8 cellular contexts compared by ENCODE assay signal in genomic region chr17:41329279-41329925, GRCh38. TPM values are rescaled to one million over a fixed set of nuclear protein-coding genes. Genes with fewer than 3 reads are reported as not detected.
A peak's percentile ranks its signal among the peaks of the same experiment; 100 is the strongest.
DNase-seq lines count a peak whose midpoint lies in the region; ATAC-seq, FAIRE-seq and TF ChIP-seq lines count a peak whose summit lies in the region.

No MANE protein-coding gene starts in this region.

- no peaks in the 10 kb centered on the region for H3K4me1 ChIP-seq in breast epithelium

- no peak overlapping the region for H3K27ac ChIP-seq in breast epithelium

- peak in 2 of 3 donors; percentile 52 to 54 for TF ChIP-seq CTCF in breast epithelium (IDR thresholded peaks at IDR 0.05)

- intact Hi-C loops in breast epithelium (cut with DNase I; ENCODE audit: low total_unique reads): no loop called here

- no peaks in the 10 kb centered on the region for H3K9me3 ChIP-seq in breast epithelium

- no peak overlapping the region for H3K4me3 ChIP-seq in breast epithelium

- ATAC-seq in left lobe of liver (peak; percentile 79), GM19467 (IDR thresholded peaks at IDR 0.05; ENCODE audit: unreplicated experiment) (no peak)

- H3K36me3 ChIP-seq in breast epithelium: no peaks in the 10 kb centered on the region

- no peak for FAIRE-seq in GM12891 (lab: Jason Lieb, UNC)

- TF ChIP-seq POLR2A in GM12891 (IDR thresholded peaks at IDR 0.05; ENCODE audit: low read depth, low read length): no peak
- TF ChIP-seq POLR2A in breast epithelium (IDR thresholded peaks at IDR 0.05): no peak

- no peaks in the 10 kb centered on the region for H3K27me3 ChIP-seq in breast epithelium

- DNase-seq in AML-193 (lab: John Stamatoyannopoulos, UW) (peak; percentile 52 to 60), GM12891 (ENCODE audit: insufficient read length, low spot score) (peak; percentile 28), NCI-H748 treated with DMSO at 0.1 percent for 48 hours (lab: John Stamatoyannopoulos, UW) (peak; percentile 40), breast epithelium (ENCODE audit: low spot score in 2 of 2) (no peak), left lobe of liver (ENCODE audit: low spot score) (no peak)
- no peak for DNase-seq in effector CD4-positive, alpha-beta T cell
- DNase-seq in stimulated activated CD4-positive, alpha-beta T cell treated with anti-CD3 and anti-CD28 coated beads, Interleukin-4, amount 100 ng/mL, for 4 hours: no peak

TF ChIP-seq in GM12891, 5 proteins besides CTCF, POLR2A, EP300 and RAD21:
- TF ChIP-seq SPI1 (IDR thresholded peaks at IDR 0.05; ENCODE audit: low read depth, low read length) (no peak), TAF1 (IDR thresholded peaks at IDR 0.05; ENCODE audit: low read depth, low read length) (no peak), PAX5 (IDR thresholded peaks at IDR 0.05; ENCODE audit: insufficient read depth, low read length, severe bottlenecking) (no peak), POLR2AphosphoS5 (IDR thresholded peaks at IDR 0.05; ENCODE audit: low read depth, low read length) (no peak)

RNA-seq across cellular contexts. Expression of gene KRTAP17-1, which starts 13.9 kb away (rescaled TPM):
- polyA plus RNA-seq in GM12891 (2012; ENCODE audit: low read depth, missing spikeins): not detected
- total RNA-seq in breast epithelium (not detected), left lobe of liver (not detected)

RNA-seq across cellular contexts. Expression of gene KRTAP16-1, which starts 20.3 kb away (rescaled TPM):
- not detected for polyA plus RNA-seq in GM12891 (2012; ENCODE audit: low read depth, missing spikeins)
- total RNA-seq in breast epithelium: not detected
- total RNA-seq in left lobe of liver: not detected

RNA-seq across cellular contexts. Expression of gene KRT33A, which starts 21.2 kb away (rescaled TPM):
- polyA plus RNA-seq in GM12891 (2012; ENCODE audit: low read depth, missing spikeins): not detected
- total RNA-seq in breast epithelium (not detected), left lobe of liver (not detected)

RNA-seq across cellular contexts. Expression of gene KRTAP29-1, which starts 26.8 kb away (rescaled TPM):
- polyA plus RNA-seq in GM12891 (2012; ENCODE audit: low read depth, missing spikeins): not detected
- total RNA-seq in breast epithelium (not detected), left lobe of liver (not detected)

RNA-seq across cellular contexts. Expression of gene KRT33B, which starts 40.2 kb away (rescaled TPM):
- polyA plus RNA-seq in GM12891 (2012; ENCODE audit: low read depth, missing spikeins): not detected
- not detected for total RNA-seq in breast epithelium
- total RNA-seq in left lobe of liver: not detected

Comparison
In these comparisons a context has a peak if more than half of its experiments do, and no peak if none do; other contexts are left out.
1. DNase-seq: peak in AML-193 (2 of 2), GM12891 (single experiment) and NCI-H748 treated with DMSO at 0.1 percent for 48 hours (single experiment); none in breast epithelium (0 of 2), left lobe of liver (single experiment), effector CD4-positive, alpha-beta T cell (single experiment) and stimulated activated CD4-positive, alpha-beta T cell treated with anti-CD3 and anti-CD28 coated beads, Interleukin-4, amount 100 ng/mL, for 4 hours (0 of 2).